In the genomic region with DNA sequence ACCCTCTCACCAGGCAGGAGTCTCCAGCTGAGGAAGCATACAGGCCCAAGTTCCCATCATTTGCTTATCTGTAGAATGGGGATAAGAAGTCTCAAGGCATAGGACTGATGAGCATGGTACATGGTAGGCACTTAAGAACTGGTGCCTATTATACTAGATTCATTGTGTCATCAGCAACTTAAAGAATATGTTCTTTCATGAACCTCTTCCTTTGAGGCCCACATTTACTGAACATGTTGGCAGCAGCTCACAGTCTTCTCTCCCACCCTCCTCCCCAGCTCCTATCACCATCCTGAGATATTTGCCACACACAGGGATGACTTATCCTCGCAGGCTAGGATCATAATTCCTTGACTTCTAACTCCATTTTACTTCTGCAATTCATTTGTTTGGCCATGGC, we compare ENCODE assay signal across 23 cellular contexts.
"Had no signal": no experiment of that assay in that cellular context is flagged by ENCODE, and none has a peak within 500 bp of the region (broad histone marks: within the 10 kb centered on the region; RNA-seq: fewer than 3 reads in every experiment).

No MANE protein-coding gene starts in this region.

- H3K27me3 ChIP-seq: brain microvascular endothelial cell, cardiac muscle cell had no signal

- H3K4me3 Mint-ChIP-seq: activated CD4-positive, alpha-beta T cell treated with anti-CD3 and anti-CD28 coated beads for 36 hours; activated CD8-positive, alpha-beta T cell treated with anti-CD3 and anti-CD28 coated beads for 36 hours; activated T-helper 1 cell treated with anti-CD3 and anti-CD28 coated beads, Interleukin-12 subunit alpha, Interleukin-12 subunit beta, Interleukin-2, Interleukin-4 antibody, amounts not matched to agents 30 ng/mL and 10 ng/mL and 1 ng/mL, durations not matched to agents 14 hours and 24 hours and 36 hours; T-cell had no signal

- H3K9me3 Mint-ChIP-seq: activated CD8-positive, alpha-beta T cell treated with anti-CD3 and anti-CD28 coated beads for 36 hours; activated naive CD4-positive, alpha-beta T cell treated with anti-CD3 and anti-CD28 coated beads, Interleukin-2, amount 50 U/mL, for 72 hours; activated T-helper 1 cell treated with anti-CD3 and anti-CD28 coated beads, Interleukin-12 subunit alpha, Interleukin-12 subunit beta, Interleukin-2, Interleukin-4 antibody, amounts not matched to agents 30 ng/mL and 10 ng/mL and 1 ng/mL, durations not matched to agents 14 hours and 24 hours and 36 hours; T-cell had no signal

- H3K4me1 Mint-ChIP-seq: T-cell had no signal

- H3K27ac Mint-ChIP-seq: activated CD4-positive, alpha-beta T cell treated with anti-CD3 and anti-CD28 coated beads for 36 hours; activated CD8-positive, alpha-beta T cell treated with anti-CD3 and anti-CD28 coated beads for 36 hours; activated T-helper 1 cell treated with anti-CD3 and anti-CD28 coated beads, Interleukin-12 subunit alpha, Interleukin-12 subunit beta, Interleukin-2, Interleukin-4 antibody, amounts not matched to agents 30 ng/mL and 10 ng/mL and 1 ng/mL, durations not matched to agents 14 hours and 24 hours and 36 hours; T-cell had no signal

- H3K27me3 Mint-ChIP-seq: activated CD4-positive, alpha-beta T cell treated with anti-CD3 and anti-CD28 coated beads for 36 hours; activated CD8-positive, alpha-beta T cell treated with anti-CD3 and anti-CD28 coated beads for 36 hours; T-cell had no signal

- ATAC-seq: activated CD4-positive, alpha-beta T cell treated with anti-CD3 and anti-CD28 coated beads for 36 hours; activated CD8-positive, alpha-beta T cell treated with anti-CD3 and anti-CD28 coated beads for 36 hours; activated naive CD4-positive, alpha-beta T cell treated with anti-CD3 and anti-CD28 coated beads, Interleukin-2, amount 50 U/mL, for 72 hours; T-cell had no signal

- H3K4me3 ChIP-seq: cardiac muscle cell, SK-N-MC had no signal

- H3K27ac ChIP-seq: brain microvascular endothelial cell, cardiac muscle cell, SK-N-MC, WERI-Rb-1 had no signal

- DNase-seq: activated CD4-positive, alpha-beta T cell treated with anti-CD3 and anti-CD28 coated beads for 36 hours; activated CD4-positive, alpha-beta T cell treated with anti-CD3 and anti-CD28 coated beads, Interleukin-2, amount 50 U/mL, for 1 hour; activated CD8-positive, alpha-beta memory T cell treated with anti-CD3 and anti-CD28 coated beads, Interleukin-2, amount 50 U/mL, for 4 hours; activated CD8-positive, alpha-beta T cell treated with anti-CD3 and anti-CD28 coated beads for 36 hours; activated effector memory CD4-positive, alpha-beta T cell treated with anti-CD3 and anti-CD28 coated beads, Interleukin-2, amount 50 U/mL, for 16 hours; activated naive CD4-positive, alpha-beta T cell treated with Interleukin-2 at 50 U/mL for 16 hours; brain microvascular endothelial cell; Kasumi-1; KBM-7; NCI-H1105 treated with DMSO at 0.1 percent for 48 hours; NCI-H1436 treated with DMSO at 0.1 percent for 48 hours; NCI-H187; NCI-H2081; NCI-H510A treated with DMSO at 0.1 percent for 48 hours; NCI-H69; SIG-M5; T-cell; T-helper 2 cell; WERI-Rb-1 had no signal
